In genomic region chr2:223944704-223945531, GRCh38 we compare ENCODE assay signal across 1 cellular context.
A peak's percentile ranks its signal among the peaks of the same experiment; 100 is the strongest.
TF ChIP-seq lines count a peak whose summit lies in the region.

WDFY1 (minus strand) TSS chr2:223945335; CDS start chr2:223945284, 51 bp downstream.

TF ChIP-seq in HepG2, 621 proteins besides CTCF, POLR2A, EP300 and RAD21 (continued from another document and continues in another):
- TF ChIP-seq AKNA (CRISPR knock-in tag; IDR thresholded peaks at IDR 0.05; ENCODE audit: borderline replicate concordance), result no peak
- TF ChIP-seq ZNF879 (CRISPR knock-in tag; IDR thresholded peaks at IDR 0.05), result peak; percentile 90; the same call in 1 of the 2 replicates
- TF ChIP-seq, protein P1, sequence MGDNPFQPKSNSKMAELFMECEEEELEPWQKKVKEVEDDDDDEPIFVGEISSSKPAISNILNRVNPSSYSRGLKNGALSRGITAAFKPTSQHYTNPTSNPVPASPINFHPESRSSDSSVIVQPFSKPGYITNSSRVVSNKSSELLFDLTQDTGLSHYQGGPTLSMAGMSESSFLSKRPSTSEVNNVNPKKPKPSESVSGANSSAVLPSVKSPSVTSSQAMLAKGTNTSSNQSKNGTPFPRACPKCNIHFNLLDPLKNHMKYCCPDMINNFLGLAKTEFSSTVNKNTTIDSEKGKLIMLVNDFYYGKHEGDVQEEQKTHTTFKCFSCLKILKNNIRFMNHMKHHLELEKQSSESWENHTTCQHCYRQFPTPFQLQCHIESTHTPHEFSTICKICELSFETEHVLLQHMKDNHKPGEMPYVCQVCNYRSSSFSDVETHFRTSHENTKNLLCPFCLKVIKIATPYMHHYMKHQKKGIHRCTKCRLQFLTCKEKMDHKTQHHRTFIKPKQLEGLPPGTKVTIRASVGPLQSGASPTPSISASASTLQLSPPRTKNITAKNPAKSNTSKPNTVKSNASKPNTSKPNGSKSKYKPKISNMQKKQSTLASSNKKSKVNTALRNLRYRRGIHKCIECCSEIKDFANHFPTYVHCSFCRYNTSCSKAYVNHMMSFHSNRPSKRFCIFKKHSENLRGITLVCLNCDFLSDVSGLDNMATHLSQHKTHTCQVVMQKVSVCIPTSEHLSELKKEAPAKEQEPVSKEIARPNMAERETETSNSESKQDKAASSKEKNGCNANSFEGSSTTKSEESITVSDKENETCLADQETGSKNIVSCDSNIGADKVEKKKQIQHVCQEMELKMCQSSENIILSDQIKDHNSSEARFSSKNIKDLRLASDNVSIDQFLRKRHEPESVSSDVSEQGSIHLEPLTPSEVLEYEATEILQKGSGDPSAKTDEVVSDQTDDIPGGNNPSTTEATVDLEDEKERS (CRISPR knock-in tag; IDR thresholded peaks at IDR 0.05), result peak; percentile 88; the same call in 1 of the 2 replicates
- no peak for TF ChIP-seq NCOR1 (IDR thresholded peaks at IDR 0.05; ENCODE audit: borderline replicate concordance, low read length)
- no peak for TF ChIP-seq ZNF781 (CRISPR knock-in tag; IDR thresholded peaks at IDR 0.05; ENCODE audit: borderline replicate concordance, not compliant biosample characterization)
- TF ChIP-seq ZNF75D (CRISPR knock-in tag; IDR thresholded peaks at IDR 0.05; ENCODE audit: borderline replicate concordance), result no peak
- TF ChIP-seq ZNF839 (CRISPR knock-in tag; IDR thresholded peaks at IDR 0.05; ENCODE audit: borderline replicate concordance), result no peak
- TF ChIP-seq ETV6 (CRISPR knock-in tag; conservative IDR thresholded peaks at IDR 0.05), result peak; percentile 97
- TF ChIP-seq, protein P2, sequence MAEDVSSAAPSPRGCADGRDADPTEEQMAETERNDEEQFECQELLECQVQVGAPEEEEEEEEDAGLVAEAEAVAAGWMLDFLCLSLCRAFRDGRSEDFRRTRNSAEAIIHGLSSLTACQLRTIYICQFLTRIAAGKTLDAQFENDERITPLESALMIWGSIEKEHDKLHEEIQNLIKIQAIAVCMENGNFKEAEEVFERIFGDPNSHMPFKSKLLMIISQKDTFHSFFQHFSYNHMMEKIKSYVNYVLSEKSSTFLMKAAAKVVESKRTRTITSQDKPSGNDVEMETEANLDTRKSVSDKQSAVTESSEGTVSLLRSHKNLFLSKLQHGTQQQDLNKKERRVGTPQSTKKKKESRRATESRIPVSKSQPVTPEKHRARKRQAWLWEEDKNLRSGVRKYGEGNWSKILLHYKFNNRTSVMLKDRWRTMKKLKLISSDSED (CRISPR knock-in tag; IDR thresholded peaks at IDR 0.05), result 0 out of 2 replicates have a peak, but pooled peaks have one; percentile 14
- no peak; the same call in 1 of the 2 replicates for TF ChIP-seq MTF1 (CRISPR knock-in tag; IDR thresholded peaks at IDR 0.05)
- TF ChIP-seq ZNF552 (CRISPR knock-in tag; IDR thresholded peaks at IDR 0.05; ENCODE audit: borderline replicate concordance), result peak; percentile 87
- no peak for TF ChIP-seq NBN (conservative IDR thresholded peaks at IDR 0.05)
- TF ChIP-seq HNF1A (IDR thresholded peaks at IDR 0.05; ENCODE audit: low read depth), result no peak
- peak; percentile 80 for TF ChIP-seq HNF1A (CRISPR knock-in tag; IDR thresholded peaks at IDR 0.05; ENCODE audit: borderline replicate concordance)
- peak; percentile 99 for TF ChIP-seq XRCC5 (optimal IDR thresholded peaks at IDR 0.05; ENCODE audit: low read length)
- TF ChIP-seq NFATC3 (CRISPR knock-in tag; IDR thresholded peaks at IDR 0.05), result peak; percentile 74; the same call in 1 of the 2 replicates
- no peak; the same call in 1 of the 2 replicates for TF ChIP-seq NPAS2 (CRISPR knock-in tag; IDR thresholded peaks at IDR 0.05; ENCODE audit: borderline replicate concordance)
- peak; percentile 72; the same call in 1 of the 2 replicates for TF ChIP-seq EED (CRISPR knock-in tag; IDR thresholded peaks at IDR 0.05)
- peak; percentile 84; the same call in 1 of the 2 replicates for TF ChIP-seq ZNF292 (CRISPR knock-in tag; IDR thresholded peaks at IDR 0.05; ENCODE audit: borderline replicate concordance, low read depth)
- TF ChIP-seq, protein P3, sequence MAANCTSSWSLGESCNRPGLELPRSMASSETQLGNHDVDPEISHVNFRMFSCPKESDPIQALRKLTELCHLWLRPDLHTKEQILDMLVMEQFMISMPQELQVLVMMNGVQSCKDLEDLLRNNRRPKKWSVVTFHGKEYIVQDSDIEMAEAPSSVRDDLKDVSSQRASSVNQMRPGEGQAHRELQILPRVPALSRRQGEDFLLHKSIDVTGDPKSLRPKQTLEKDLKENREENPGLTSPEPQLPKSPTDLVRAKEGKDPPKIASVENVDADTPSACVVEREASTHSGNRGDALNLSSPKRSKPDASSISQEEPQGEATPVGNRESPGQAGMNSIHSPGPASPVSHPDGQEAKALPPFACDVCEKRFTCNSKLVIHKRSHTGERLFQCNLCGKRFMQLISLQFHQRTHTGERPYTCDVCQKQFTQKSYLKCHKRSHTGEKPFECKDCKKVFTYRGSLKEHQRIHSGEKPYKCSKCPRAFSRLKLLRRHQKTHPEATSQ (CRISPR knock-in tag; IDR thresholded peaks at IDR 0.05; ENCODE audit: borderline replicate concordance), result peak; percentile 89
- TF ChIP-seq SNAPC4 (CRISPR knock-in tag; IDR thresholded peaks at IDR 0.05), result peak; percentile 10; the same call in 1 of the 2 replicates
- peak; percentile 61 for TF ChIP-seq AGO2 (optimal IDR thresholded peaks at IDR 0.05; ENCODE audit: low read depth, low read length)
- peak; percentile 79; the same call in 1 of the 2 replicates for TF ChIP-seq ZNF280B (CRISPR knock-in tag; IDR thresholded peaks at IDR 0.05; ENCODE audit: borderline replicate concordance)
- peak; percentile 96 for TF ChIP-seq ERF (CRISPR knock-in tag; IDR thresholded peaks at IDR 0.05)
- peak; percentile 92 for TF ChIP-seq ZNF136 (CRISPR knock-in tag; IDR thresholded peaks at IDR 0.05; ENCODE audit: low read depth)
- TF ChIP-seq SAFB2 (CRISPR knock-in tag; IDR thresholded peaks at IDR 0.05; ENCODE audit: borderline replicate concordance, low read depth), result peak; percentile 93
- peak; percentile 78; the same call in 1 of the 2 replicates for TF ChIP-seq TMF1 (CRISPR knock-in tag; IDR thresholded peaks at IDR 0.05; ENCODE audit: low read depth)
- TF ChIP-seq MAFF (IDR thresholded peaks at IDR 0.05; ENCODE audit: low read depth, low read length), result no peak
- peak; percentile 89 for TF ChIP-seq MYC (CRISPR knock-in tag; IDR thresholded peaks at IDR 0.05; ENCODE audit: borderline replicate concordance)
